In the genomic region with DNA sequence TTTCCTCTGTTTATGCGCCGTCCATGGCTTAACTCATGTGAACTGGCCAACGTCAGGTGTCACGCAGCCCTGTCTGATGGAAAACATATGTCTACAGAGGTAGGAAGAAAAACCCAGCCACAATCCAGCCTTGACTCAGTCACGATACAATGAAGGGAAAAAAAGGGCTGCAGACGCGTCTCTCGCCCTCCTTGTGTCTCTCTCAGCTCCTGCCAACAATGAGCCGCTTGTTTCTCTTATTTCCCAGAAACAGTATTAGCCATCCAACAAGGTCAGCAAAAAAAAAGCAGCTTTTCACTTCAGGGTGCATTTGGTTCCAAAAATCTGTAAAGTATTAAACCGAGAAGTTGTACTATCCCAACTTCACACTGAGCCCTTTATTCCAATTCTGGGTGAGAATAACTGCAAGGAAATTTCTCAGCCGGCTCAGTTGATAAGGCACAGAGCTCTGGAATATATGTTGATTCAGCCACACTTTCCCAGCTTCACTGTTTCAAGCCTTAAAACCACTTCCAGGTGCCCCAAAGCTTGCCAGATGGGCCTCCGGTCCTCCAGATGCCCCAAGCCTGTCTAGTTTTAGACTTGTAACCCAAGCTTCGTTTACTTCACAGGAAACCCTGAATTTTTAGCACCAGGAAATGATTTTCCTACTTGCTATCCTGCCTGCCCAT, we compare ENCODE assay signal across 10 cellular contexts.
DNase-seq lines count a peak whose midpoint lies in the region; ATAC-seq and TF ChIP-seq lines count a peak whose summit lies in the region.
"Had no signal": no experiment of that assay in that cellular context is flagged by ENCODE, and none has a peak within 500 bp of the region (broad histone marks: within the 10 kb centered on the region; RNA-seq: fewer than 3 reads in every experiment).

No MANE protein-coding gene starts in this region.

- H3K4me1 ChIP-seq in left ventricle myocardium inferior, result peaks cover 70% of the 10 kb centered on the region
- H3K4me1 ChIP-seq in effector memory CD4-positive, alpha-beta T cell (ENCODE audit: control insufficient read depth, insufficient read depth, low read length, poor library complexity, severe bottlenecking), result no peaks in the 10 kb centered on the region

- H3K27me3 ChIP-seq in left ventricle myocardium inferior (ENCODE audit: low read depth), result no peaks in the 10 kb centered on the region
- no peaks in the 10 kb centered on the region for H3K27me3 ChIP-seq in effector memory CD4-positive, alpha-beta T cell (replicated peaks; ENCODE audit: control insufficient read depth, insufficient read depth, low read length, poor library complexity, severe bottlenecking)

- no peaks in the 10 kb centered on the region for H3K9me3 Mint-ChIP-seq in stimulated activated naive CD8-positive, alpha-beta T cell treated with anti-CD3 and anti-CD28 coated beads, Interleukin-15, amount 100 ng/mL, for 72 hours
- H3K9me3 Mint-ChIP-seq: activated CD4-positive, alpha-beta memory T cell treated with anti-CD3 and anti-CD28 coated beads, Interleukin-2, amount 10 ng/mL, durations not matched to agents 7 days and 5 days had no signal

- peak overlapping the region; percentile 81 for H3K27ac ChIP-seq in left ventricle myocardium inferior (replicated peaks)
- no peak overlapping the region for H3K27ac ChIP-seq in effector memory CD4-positive, alpha-beta T cell (ENCODE audit: insufficient read depth, low read length, poor library complexity, severe bottlenecking)
- H3K27ac ChIP-seq: HL-60 had no signal

- ATAC-seq in GM19351 (IDR thresholded peaks at IDR 0.05; ENCODE audit: unreplicated experiment), result no peak
- ATAC-seq in stimulated activated naive CD8-positive, alpha-beta T cell treated with anti-CD3 and anti-CD28 coated beads, Interleukin-15, amount 100 ng/mL, for 72 hours, result no peak

- no peaks in the 10 kb centered on the region for H3K4me1 Mint-ChIP-seq in stimulated activated naive CD8-positive, alpha-beta T cell treated with anti-CD3 and anti-CD28 coated beads, Interleukin-15, amount 100 ng/mL, for 72 hours

- H3K4me3 ChIP-seq in left ventricle myocardium inferior, result no peak overlapping the region
- no peak overlapping the region for H3K4me3 ChIP-seq in effector memory CD4-positive, alpha-beta T cell (ENCODE audit: insufficient read depth, low read depth, low read length, poor library complexity, severe bottlenecking)

- intact Hi-C loops in left ventricle myocardium inferior (cut with micrococcal nuclease), result loop anchor here (10.0 kb wide), 1 partner anchor 61 kb away; no protein-coding TSS in a partner anchor

- H3K9me3 ChIP-seq in left ventricle myocardium inferior (replicated peaks), result no peaks in the 10 kb centered on the region
- no peaks in the 10 kb centered on the region for H3K9me3 ChIP-seq in effector memory CD4-positive, alpha-beta T cell (ENCODE audit: control insufficient read depth, low read length)

- TF ChIP-seq CTCF in left ventricle myocardium inferior (IDR thresholded peaks at IDR 0.05; ENCODE audit: borderline replicate concordance), result no peak

- peaks cover 6% of the 10 kb centered on the region for H3K36me3 ChIP-seq in left ventricle myocardium inferior
- no peaks in the 10 kb centered on the region for H3K36me3 ChIP-seq in effector memory CD4-positive, alpha-beta T cell (ENCODE audit: control insufficient read depth, insufficient read depth, low read length)

- no peak overlapping the region for H3K4me3 Mint-ChIP-seq in stimulated activated naive CD8-positive, alpha-beta T cell treated with anti-CD3 and anti-CD28 coated beads, Interleukin-15, amount 100 ng/mL, for 72 hours
- H3K4me3 Mint-ChIP-seq: activated CD4-positive, alpha-beta memory T cell treated with anti-CD3 and anti-CD28 coated beads, Interleukin-2, amount 10 ng/mL, durations not matched to agents 7 days and 5 days had no signal

- DNase-seq in C1 segment of cervical spinal cord (lab: John Stamatoyannopoulos, UW) (peak in 10 of 14 donors; percentile 6 to 57 (median 45)), astrocyte of the hippocampus (ENCODE audit: low read depth, low spot score) (peak; percentile 89), left ventricle myocardium inferior (peak; percentile 39), pons (ENCODE audit: low spot score) (peak; percentile 91), SHP77 treated with DMSO at 0.1 percent for 48 hours (lab: John Stamatoyannopoulos, UW) (no peak)
- DNase-seq in stimulated activated naive CD8-positive, alpha-beta T cell treated with anti-CD3 and anti-CD28 coated beads, Interleukin-15, amount 100 ng/mL, for 72 hours, result no peak
- DNase-seq in effector memory CD4-positive, alpha-beta T cell, result no peak
- DNase-seq: activated CD4-positive, alpha-beta memory T cell treated with anti-CD3 and anti-CD28 coated beads, Interleukin-2, amount 10 ng/mL, durations not matched to agents 7 days and 5 days had no signal

- no peak overlapping the region for H3K27ac Mint-ChIP-seq in stimulated activated naive CD8-positive, alpha-beta T cell treated with anti-CD3 and anti-CD28 coated beads, Interleukin-15, amount 100 ng/mL, for 72 hours
- H3K27ac Mint-ChIP-seq: activated CD4-positive, alpha-beta memory T cell treated with anti-CD3 and anti-CD28 coated beads, Interleukin-2, amount 10 ng/mL, durations not matched to agents 7 days and 5 days had no signal

- peaks cover 6% of the 10 kb centered on the region for H3K27me3 Mint-ChIP-seq in stimulated activated naive CD8-positive, alpha-beta T cell treated with anti-CD3 and anti-CD28 coated beads, Interleukin-15, amount 100 ng/mL, for 72 hours

Comparison
In these comparisons a context has a peak if more than half of its experiments do, and no peak if none do; other contexts are left out.
1. DNase-seq: peak in C1 segment of cervical spinal cord (10 of 14), astrocyte of the hippocampus (single experiment), left ventricle myocardium inferior (single experiment) and pons (single experiment); none in SHP77 treated with DMSO at 0.1 percent for 48 hours (single experiment), stimulated activated naive CD8-positive, alpha-beta T cell treated with anti-CD3 and anti-CD28 coated beads, Interleukin-15, amount 100 ng/mL, for 72 hours (0 of 2) and effector memory CD4-positive, alpha-beta T cell (0 of 3).